Comparison of ENCODE assay signal across 7 cellular contexts in the genomic region with DNA sequence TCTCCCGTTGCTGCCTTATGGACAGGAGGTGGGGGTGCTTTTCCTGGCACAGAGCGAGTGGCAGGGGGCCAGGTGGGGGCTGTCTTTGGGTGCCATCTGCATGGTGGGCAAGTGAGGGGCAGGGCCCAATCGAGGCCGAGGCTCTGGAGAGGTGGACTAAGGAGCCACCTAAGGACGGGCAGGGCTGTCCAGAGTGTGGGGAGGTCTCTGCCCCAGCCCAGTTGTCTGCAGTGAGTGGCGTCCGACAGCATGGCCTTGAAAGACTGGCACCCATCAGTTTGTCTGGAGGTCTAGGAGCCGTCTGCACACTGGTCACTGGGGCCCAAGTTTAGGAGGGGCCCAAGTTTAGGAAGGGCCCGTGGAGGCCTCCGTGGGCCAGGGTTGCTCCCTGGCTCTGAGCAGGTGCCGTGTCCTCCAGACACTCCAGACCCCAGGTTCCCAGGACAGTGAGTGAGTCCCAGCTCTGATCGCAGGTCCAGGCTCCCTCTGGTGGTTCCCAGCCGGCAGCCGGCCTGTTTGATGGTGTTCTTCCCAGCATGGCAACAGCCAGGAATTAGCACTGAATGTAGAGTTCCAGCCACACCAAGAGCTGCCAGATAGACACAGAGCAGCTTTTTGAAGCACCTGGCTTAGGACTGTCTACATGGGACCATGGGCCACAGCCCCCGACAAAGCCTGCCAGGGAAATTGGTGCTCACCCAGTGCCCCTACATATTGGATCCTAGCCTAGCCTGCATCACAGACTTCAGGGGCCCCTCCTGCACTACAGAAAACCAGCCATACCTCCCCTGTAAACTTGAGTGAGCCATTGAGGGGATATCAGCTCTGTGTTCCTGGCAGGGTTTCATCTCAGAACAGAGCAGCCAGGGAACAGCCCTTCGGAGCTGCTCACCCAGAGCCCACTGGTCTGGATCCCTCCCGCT.
DNase-seq lines count a peak whose midpoint lies in the region; ATAC-seq and TF ChIP-seq lines count a peak whose summit lies in the region.

No MANE protein-coding gene starts in this region.

- H4K5ac ChIP-seq in IMR-90 (ENCODE audit: low read depth, low read length), result no peak overlapping the region

- no TSS peak for BruUV-seq in IMR-90 (replicated peaks; lab: Mats Ljungman, UMichigan)

- H4K20me1 ChIP-seq in IMR-90 (ENCODE audit: insufficient read depth, low read length), result no peaks in the 10 kb centered on the region

- H3K4ac ChIP-seq in IMR-90 (ENCODE audit: low read depth, low read length), result no peak overlapping the region

- CTCF ChIA-PET in IMR-90 (lab: Yijun Ruan, JAX), result interaction anchor here (0.7 to 1.5 kb wide), 6 partner anchors 11 to 199 kb away, joined by 3 to 4 read pairs (median 3); no protein-coding TSS in a partner anchor
- CTCF ChIA-PET in activated CD4-positive, alpha-beta memory T cell treated with anti-CD3 and anti-CD28 coated beads, Interleukin-2, amount 10 ng/mL, durations not matched to agents 7 days and 5 days (lab: Charles Lee), result no interaction called here

- no peak overlapping the region for H3K27ac Mint-ChIP-seq in activated CD4-positive, alpha-beta memory T cell treated with anti-CD3 and anti-CD28 coated beads, Interleukin-2, amount 10 ng/mL, durations not matched to agents 7 days and 5 days

- no peaks in the 10 kb centered on the region for H3K79me1 ChIP-seq in IMR-90 (ENCODE audit: low read depth in 1 of 2, low read length in 2 of 2)

- H3K4me2 ChIP-seq in IMR-90 (ENCODE audit: low read depth, low read length), result no peak overlapping the region

- H3K27me3 ChIP-seq in IMR-90 (ENCODE audit: control insufficient read depth, insufficient read depth, low read length), result peaks cover 6% of the 10 kb centered on the region; the same call in 1 of the 2 replicates

- H3K14ac ChIP-seq in IMR-90 (replicated peaks; ENCODE audit: low read depth, low read length), result no peak overlapping the region

- intact Hi-C loops in IMR-90 (cut with micrococcal nuclease), result loop anchor here (1.0 kb wide), 3 partner anchors 196 to 348 kb away; no protein-coding TSS in a partner anchor
- intact Hi-C loops in head of caudate nucleus (cut with DNase I), result loop anchor here (5.0 to 10.0 kb wide), 2 partner anchors 150 to 193 kb away; no protein-coding TSS in a partner anchor
- intact Hi-C loops in posterior cingulate gyrus (cut with DNase I), result loop anchor here (1.0 kb wide), 1 partner anchor 196 kb away; no protein-coding TSS in a partner anchor

- H2AK9ac ChIP-seq in IMR-90 (replicated peaks; ENCODE audit: low read depth, low read length, poor library complexity), result peak overlapping the region; percentile 28

- H2BK15ac ChIP-seq in IMR-90 (ENCODE audit: low read depth, low read length), result no peak overlapping the region

- H3K4me3 ChIP-seq in IMR-90 (ENCODE audit: insufficient read depth, low read depth, low read length), result no peak overlapping the region

- H4K8ac ChIP-seq in IMR-90 (ENCODE audit: low read depth in 2 of 2, low read length in 2 of 2), result no peak overlapping the region

- 47% methylated on average over 8 of the region's 17 CpGs; no CpG with 5 or more reads in 1 of the 2 experiments for WGBS in IMR-90 (ENCODE audit: extremely low coverage in 2 of 2, insufficient read length in 1 of 2), 2 experiments

- no peaks in the 10 kb centered on the region for H3K36me3 ChIP-seq in IMR-90 (ENCODE audit: control insufficient read depth, insufficient read depth, low read length)

- H3K9me1 ChIP-seq in IMR-90 (ENCODE audit: insufficient read depth, low read length), result no peaks in the 10 kb centered on the region

- H2AK5ac ChIP-seq in IMR-90 (ENCODE audit: low read depth, low read length), result no peak overlapping the region

- dilution Hi-C loops in IMR-90 (cut with HindIII; ENCODE audit: low sequenced_read_pairs, unreplicated experiment), result no loop called here

- H3K18ac ChIP-seq in IMR-90 (ENCODE audit: low read depth, low read length), result no peak overlapping the region

- peak; percentile 70 for TF ChIP-seq CTCF in IMR-90 (conservative IDR thresholded peaks at IDR 0.05; ENCODE audit: low read depth, low read length)

- TF ChIP-seq POLR2A in IMR-90 (IDR thresholded peaks at IDR 0.05; ENCODE audit: low read depth, low read length), result no peak

- peaks cover 4% of the 10 kb centered on the region for H3K27me3 Mint-ChIP-seq in activated CD4-positive, alpha-beta memory T cell treated with anti-CD3 and anti-CD28 coated beads, Interleukin-2, amount 10 ng/mL, durations not matched to agents 7 days and 5 days

- in situ Hi-C loops in IMR-90 (cut with MboI; ENCODE audit: low sequenced_read_pairs), result loop anchor here (5.0 to 25.0 kb wide), 3 partner anchors 107 to 293 kb away; no protein-coding TSS in a partner anchor

- H2AFZ ChIP-seq in IMR-90 (replicated peaks; ENCODE audit: low read length, poor library complexity), result peak overlapping the region; percentile 53

- ATAC-seq in IMR-90 (ENCODE audit: low read depth), result peak; percentile 90
- ATAC-seq in GM19452 (IDR thresholded peaks at IDR 0.05; ENCODE audit: unreplicated experiment), result no peak
- ATAC-seq in GM21423 (IDR thresholded peaks at IDR 0.05; ENCODE audit: unreplicated experiment), result no peak

- H2BK120ac ChIP-seq in IMR-90 (ENCODE audit: low read depth, low read length), result no peak overlapping the region

- POLR2A ChIA-PET in IMR-90 (lab: Charles Lee; ENCODE audit: unreplicated experiment), result no interaction called here
- POLR2A ChIA-PET in activated CD4-positive, alpha-beta memory T cell treated with anti-CD3 and anti-CD28 coated beads, Interleukin-2, amount 10 ng/mL, durations not matched to agents 7 days and 5 days (lab: Charles Lee), result no interaction called here

- H3K4me1 Mint-ChIP-seq in activated CD4-positive, alpha-beta memory T cell treated with anti-CD3 and anti-CD28 coated beads, Interleukin-2, amount 10 ng/mL, durations not matched to agents 7 days and 5 days, result peaks cover 9% of the 10 kb centered on the region

- no peaks in the 10 kb centered on the region for H3K9me3 ChIP-seq in IMR-90 (ENCODE audit: control insufficient read depth, insufficient read depth, low read length)

- peak; percentile 64 for DNase-seq in ELR (ENCODE audit: low read depth)
- DNase-seq in IMR-90, result peak; percentile 41
- peak; percentile 19 for DNase-seq in activated CD4-positive, alpha-beta memory T cell treated with anti-CD3 and anti-CD28 coated beads, Interleukin-2, amount 10 ng/mL, durations not matched to agents 7 days and 5 days
- peak in 41 of 42 donors; percentile 52 to 86 (median 71) for DNase-seq in head of caudate nucleus
- DNase-seq in posterior cingulate gyrus, result peak; percentile 55 to 96 (median 78)

- H2BK5ac ChIP-seq in IMR-90 (ENCODE audit: low read depth, low read length, poor library complexity, severe bottlenecking), result no peak overlapping the region

- H3K23ac ChIP-seq in IMR-90 (ENCODE audit: low read depth, low read length), result no peak overlapping the region

- H4K91ac ChIP-seq in IMR-90 (ENCODE audit: insufficient read depth, low read depth, low read length), result no peak overlapping the region

- no peaks in the 10 kb centered on the region for H3K9me3 Mint-ChIP-seq in activated CD4-positive, alpha-beta memory T cell treated with anti-CD3 and anti-CD28 coated beads, Interleukin-2, amount 10 ng/mL, durations not matched to agents 7 days and 5 days

- no peaks in the 10 kb centered on the region for H3K4me1 ChIP-seq in IMR-90 (ENCODE audit: control insufficient read depth, insufficient read depth, low read length)

- no peak overlapping the region for H3K56ac ChIP-seq in IMR-90 (ENCODE audit: extremely low read depth, insufficient read depth, low read length)

- no peak overlapping the region for H3K27ac ChIP-seq in IMR-90 (ENCODE audit: insufficient read depth, low read length)

- no peaks in the 10 kb centered on the region for H3K36me3 Mint-ChIP-seq in activated CD4-positive, alpha-beta memory T cell treated with anti-CD3 and anti-CD28 coated beads, Interleukin-2, amount 10 ng/mL, durations not matched to agents 7 days and 5 days (ENCODE audit: low read depth)

- no peak overlapping the region for H3K9ac ChIP-seq in IMR-90 (ENCODE audit: low read depth, low read length)

- TF ChIP-seq RAD21 in IMR-90 (IDR thresholded peaks at IDR 0.05; ENCODE audit: low read length), result peak; percentile 73

- no peak overlapping the region for H3K4me3 Mint-ChIP-seq in activated CD4-positive, alpha-beta memory T cell treated with anti-CD3 and anti-CD28 coated beads, Interleukin-2, amount 10 ng/mL, durations not matched to agents 7 days and 5 days

- H2BK20ac ChIP-seq in IMR-90 (ENCODE audit: low read depth, low read length), result no peak overlapping the region

TF ChIP-seq in IMR-90, 13 proteins besides CTCF, POLR2A, EP300 and RAD21:
- TF ChIP-seq MAZ (IDR thresholded peaks at IDR 0.05; ENCODE audit: borderline replicate concordance, low read depth, low read length) (no peak), SMC3 (IDR thresholded peaks at IDR 0.05; ENCODE audit: low read depth, low read length) (peak; percentile 84)
TF ChIP-seq in IMR-90: peak in this region for 1.

Comparison
In these comparisons a context has a peak if more than half of its experiments do, and no peak if none do; other contexts are left out.
1. DNase-seq: peak in every context shown above with its lines; median percentile 78 in posterior cingulate gyrus; 71 in head of caudate nucleus; 64 in ELR; 41 in IMR-90; 19 in activated CD4-positive, alpha-beta memory T cell treated with anti-CD3 and anti-CD28 coated beads, Interleukin-2, amount 10 ng/mL, durations not matched to agents 7 days and 5 days.